Comparison of ENCODE assay signal across 28 cellular contexts in the genomic region with DNA sequence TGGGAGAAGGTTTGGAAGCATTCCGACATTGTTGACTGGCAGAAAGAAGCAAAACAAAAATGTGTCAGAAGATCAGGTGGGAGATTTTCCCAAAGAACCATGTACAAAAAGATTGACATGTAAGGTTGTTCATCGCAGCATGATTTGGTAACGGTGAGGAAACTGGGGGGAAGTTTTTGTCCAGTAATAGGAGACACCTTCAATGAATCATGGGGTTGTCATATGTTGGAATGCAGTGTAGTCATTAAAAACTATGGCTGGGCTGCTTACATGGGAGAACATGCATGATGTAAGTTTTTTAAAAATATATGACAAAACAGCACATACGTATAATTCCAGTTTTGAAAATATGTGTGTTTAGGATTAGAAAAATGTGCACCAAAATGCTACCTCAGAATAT. TPM values are rescaled to one million over a fixed set of nuclear protein-coding genes. Genes with fewer than 3 reads are reported as not detected.
"Had no signal": no experiment of that assay in that cellular context is flagged by ENCODE, and none has a peak within 500 bp of the region (broad histone marks: within the 10 kb centered on the region; RNA-seq: fewer than 3 reads in every experiment).

No MANE protein-coding gene starts in this region.

- H3K9me3 Mint-ChIP-seq: activated B cell treated with CpG ODN at 0.5 μM for 24 hours; activated naive CD4-positive, alpha-beta T cell treated with anti-CD3 and anti-CD28 coated beads, Interleukin-2, amount 10 ng/mL, durations not matched to agents 7 days and 5 days; nephron had no signal

- H3K4me3 Mint-ChIP-seq: activated B cell treated with CpG ODN at 0.5 μM for 24 hours; activated CD4-positive, alpha-beta T cell treated with anti-CD3 and anti-CD28 coated beads for 36 hours; activated naive CD4-positive, alpha-beta T cell treated with anti-CD3 and anti-CD28 coated beads, Interleukin-2, amount 10 ng/mL, durations not matched to agents 7 days and 5 days; nephron had no signal

- H3K4me1 ChIP-seq: psoas muscle, right atrium auricular region had no signal

- H3K9me3 ChIP-seq: neutrophil, ovary, psoas muscle, right atrium auricular region had no signal

- H3K27ac ChIP-seq: cardiac muscle cell, neutrophil, ovary, psoas muscle, right atrium auricular region had no signal

- DNase-seq: activated B cell treated with CpG ODN at 0.5 μM for 24 hours; activated CD4-positive, alpha-beta T cell treated with anti-CD3 and anti-CD28 coated beads for 36 hours; activated CD4-positive, alpha-beta T cell treated with anti-CD3 and anti-CD28 coated beads, Interleukin-2, amount 50 U/mL, for 4 hours; activated CD8-positive, alpha-beta memory T cell treated with anti-CD3 and anti-CD28 coated beads for 24 hours; activated CD8-positive, alpha-beta memory T cell treated with anti-CD3 and anti-CD28 coated beads, Interleukin-2, amount 50 U/mL, for 48 hours; activated effector memory CD4-positive, alpha-beta T cell treated with anti-CD3 and anti-CD28 coated beads, Interleukin-2, amount 50 U/mL, for 16 hours; activated naive CD4-positive, alpha-beta T cell treated with anti-CD3 and anti-CD28 coated beads, Interleukin-2, amount 10 ng/mL, durations not matched to agents 7 days and 5 days; amygdala; effector CD4-positive, alpha-beta T cell; hypothalamus; left colon; mesenchymal stem cell; ovary; psoas muscle; stimulated activated CD4-positive, alpha-beta T cell treated with anti-CD3 and anti-CD28 coated beads, Interleukin-4, amount 100 ng/mL, for 24 hours; stimulated activated naive CD4-positive, alpha-beta T cell treated with Interleukin-2 at 50 U/mL for 16 hours had no signal

- H3K36me3 Mint-ChIP-seq: activated naive CD4-positive, alpha-beta T cell treated with anti-CD3 and anti-CD28 coated beads, Interleukin-2, amount 10 ng/mL, durations not matched to agents 7 days and 5 days had no signal

- FAIRE-seq: endometrium, frontal cortex, islet of Langerhans had no signal

- ATAC-seq: activated CD4-positive, alpha-beta T cell treated with anti-CD3 and anti-CD28 coated beads for 36 hours; left colon; psoas muscle had no signal

- H3K27me3 ChIP-seq: cardiac muscle cell, ovary, right atrium auricular region had no signal

- H3K4me3 ChIP-seq: cardiac muscle cell, ovary, psoas muscle, right atrium auricular region had no signal

- H3K36me3 ChIP-seq: cardiac muscle cell, neutrophil, ovary, right atrium auricular region had no signal

- H3K4me1 Mint-ChIP-seq: activated B cell treated with CpG ODN at 0.5 μM for 24 hours; activated naive CD4-positive, alpha-beta T cell treated with anti-CD3 and anti-CD28 coated beads, Interleukin-2, amount 10 ng/mL, durations not matched to agents 7 days and 5 days; nephron had no signal

RNA-seq across cellular contexts. Expression of gene HSD17B3, which starts 50.5 kb away (rescaled TPM):
- total RNA-seq: activated B cell treated with CpG ODN at 0.5 μM for 24 hours; activated CD4-positive, alpha-beta T cell treated with anti-CD3 and anti-CD28 coated beads for 36 hours; chondrocyte; frontal cortex; mononuclear cell; myocyte; right atrium auricular region; T-helper 1 cell treated with Interleukin-12 subunit alpha and Interleukin-12 subunit beta and Interleukin-4 antibody, amounts not matched to agents 30 ng/mL and 1 ng/mL, for 36 hours; ureter had no signal
